8 cellular contexts compared by ENCODE assay signal in the genomic region with DNA sequence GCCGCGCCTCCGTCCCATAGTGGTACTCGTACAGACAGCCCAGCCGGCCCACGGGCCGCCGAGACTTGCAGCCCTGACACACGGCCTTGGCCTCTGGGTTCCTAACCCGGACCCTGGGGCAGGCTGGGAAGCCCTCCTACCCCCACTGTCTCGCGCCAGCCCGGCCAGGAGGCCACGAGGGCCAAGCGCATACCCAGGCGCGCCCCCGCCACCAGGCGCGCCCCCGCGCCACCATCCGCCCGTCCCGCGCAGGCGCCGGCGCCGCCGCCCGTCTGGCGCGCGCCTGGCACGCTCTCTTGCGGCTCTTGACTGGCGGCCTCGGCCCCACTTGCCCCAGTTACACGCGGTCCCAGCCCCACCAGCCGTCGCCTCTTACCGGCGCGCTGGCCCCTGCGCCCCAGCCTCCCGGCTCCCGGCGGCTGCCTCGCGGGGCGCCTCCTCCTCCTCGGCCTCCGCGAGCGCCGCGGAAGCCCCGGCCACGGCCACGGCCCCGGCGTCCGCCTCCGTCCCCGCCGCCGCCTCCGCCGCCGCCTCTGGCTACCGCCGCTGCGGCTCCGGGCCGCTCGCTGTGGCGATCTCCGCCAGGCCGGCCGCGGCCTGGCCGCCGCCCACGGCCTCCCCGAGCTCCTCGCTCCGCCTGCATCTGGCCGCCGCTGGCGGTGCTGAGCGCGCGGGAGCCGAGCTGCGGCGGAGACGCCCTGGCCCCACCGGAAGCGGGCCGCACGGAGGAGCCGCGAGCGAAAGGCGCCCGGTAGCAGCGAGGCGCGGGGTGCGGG. TPM values are rescaled to one million over a fixed set of nuclear protein-coding genes. Genes with fewer than 3 reads are reported as not detected.
DNase-seq lines count a peak whose midpoint lies in the region; ATAC-seq and TF ChIP-seq lines count a peak whose summit lies in the region.

No MANE protein-coding gene starts in this region.

- peak overlapping the region; percentile 99 for H3K27ac ChIP-seq in mesendoderm (ENCODE audit: low read depth, low read length)

- H3K4me3 Mint-ChIP-seq in CD14-positive monocyte, result peak overlapping the region; percentile 89 to 94
- peak overlapping the region; percentile 83 to 86 for H3K4me3 Mint-ChIP-seq in effector memory CD8-positive, alpha-beta T cell

- H3K4me1 Mint-ChIP-seq in CD14-positive monocyte, result peaks cover 17% of the 10 kb centered on the region
- H3K4me1 Mint-ChIP-seq in effector memory CD8-positive, alpha-beta T cell (ENCODE audit: low read depth in 2 of 2), result peaks cover 7 to 16% of the 10 kb centered on the region in 2 donors

- DNase-seq in CD14-positive monocyte (ENCODE audit: low spot score), result no peak
- peak; percentile 54 for DNase-seq in NCI-H82 treated with DMSO at 0.1 percent for 48 hours (lab: John Stamatoyannopoulos, UW; ENCODE audit: unreplicated experiment)
- DNase-seq in activated CD8-positive, alpha-beta memory T cell treated with anti-CD3 and anti-CD28 coated beads for 24 hours, result peak; percentile 91
- DNase-seq in effector memory CD8-positive, alpha-beta T cell, result peak; percentile 61 to 66 (median 62)
- peak; percentile 85 for DNase-seq in mesendoderm
- DNase-seq in stimulated activated CD8-positive, alpha-beta memory T cell treated with anti-CD3 and anti-CD28 coated beads, Interleukin-15, amount 100 ng/mL, for 1 hour (ENCODE audit: low read depth), result peak; percentile 28

- H2BK5ac ChIP-seq in mesendoderm (ENCODE audit: low read length), result peak overlapping the region; percentile 65

- H2BK15ac ChIP-seq in mesendoderm (replicated peaks; ENCODE audit: low read depth), result no peak overlapping the region

- H3K79me1 ChIP-seq in mesendoderm (ENCODE audit: low read length), result no peaks in the 10 kb centered on the region

- no peaks in the 10 kb centered on the region for H3K4me1 ChIP-seq in mesendoderm (ENCODE audit: control insufficient read depth, low read depth, low read length)

- peak overlapping the region; percentile 62 for H3K4me2 ChIP-seq in mesendoderm (ENCODE audit: low read length)

- ATAC-seq in GM19328 (IDR thresholded peaks at IDR 0.05; ENCODE audit: unreplicated experiment), result peak; percentile 70
- peak; percentile 65 for ATAC-seq in HG03457 (IDR thresholded peaks at IDR 0.05; ENCODE audit: unreplicated experiment)
- peak; percentile 88 for ATAC-seq in effector memory CD8-positive, alpha-beta T cell (replicated peaks)

- peak overlapping the region; percentile 88 for H3K9ac ChIP-seq in mesendoderm (ENCODE audit: low read length)

- intact Hi-C loops in CD14-positive monocyte (cut with micrococcal nuclease), result no loop called here

- H3K4me3 ChIP-seq in mesendoderm (ENCODE audit: low read length), result peak overlapping the region; percentile 66

- H3K36me3 Mint-ChIP-seq in CD14-positive monocyte, result no peaks in the 10 kb centered on the region
- H3K36me3 Mint-ChIP-seq in effector memory CD8-positive, alpha-beta T cell (ENCODE audit: insufficient read depth), result peaks cover 3% of the 10 kb centered on the region

- peak overlapping the region; percentile 59 for H3K23ac ChIP-seq in mesendoderm (ENCODE audit: low read length)

- no peak overlapping the region for H2BK120ac ChIP-seq in mesendoderm (ENCODE audit: low read depth, low read length)

- no peaks in the 10 kb centered on the region for H3K27me3 ChIP-seq in mesendoderm (ENCODE audit: insufficient read depth, low read length, poor library complexity)

- TF ChIP-seq CTCF in CD14-positive monocyte (IDR thresholded peaks at IDR 0.05), result no peak

- H3K79me2 ChIP-seq in mesendoderm (ENCODE audit: control insufficient read depth, insufficient read depth, low read length), result no peaks in the 10 kb centered on the region

- peak overlapping the region; percentile 87 for H3K4ac ChIP-seq in mesendoderm (ENCODE audit: low read depth, low read length)

- H3K36me3 ChIP-seq in mesendoderm (ENCODE audit: control insufficient read depth, insufficient read depth, low read length), result no peaks in the 10 kb centered on the region

- peak overlapping the region; percentile 99 for H3K18ac ChIP-seq in mesendoderm (ENCODE audit: low read length)

- H4K8ac ChIP-seq in mesendoderm (ENCODE audit: low read depth, low read length), result peak overlapping the region; percentile 69

- H3K56ac ChIP-seq in mesendoderm (ENCODE audit: low read length), result peak overlapping the region; percentile 96

- H3K27me3 Mint-ChIP-seq in CD14-positive monocyte (ENCODE audit: low read depth in 3 of 3), result peaks cover 2 to 5% (median 5%) of the 10 kb centered on the region in 3 donors
- H3K27me3 Mint-ChIP-seq in effector memory CD8-positive, alpha-beta T cell, result no peaks in the 10 kb centered on the region

- no peak overlapping the region for H2AK5ac ChIP-seq in mesendoderm (ENCODE audit: low read length)

- no CpG with 5 or more reads among the region's 112 CpGs for WGBS in mesendoderm (ENCODE audit: extremely low coverage, insufficient coverage, low lambda C conversion rate)

- no peak overlapping the region for H4K5ac ChIP-seq in mesendoderm (ENCODE audit: low read length)

- H3K27ac Mint-ChIP-seq in CD14-positive monocyte, result peak overlapping the region in 4 of 7 donors; percentile 55 to 73 (median 62)
- H3K27ac Mint-ChIP-seq in effector memory CD8-positive, alpha-beta T cell, result peak overlapping the region; percentile 88 to 90

- H3K9me3 Mint-ChIP-seq in CD14-positive monocyte, result peaks cover 0 to 4% (median 0%) of the 10 kb centered on the region in 7 donors
- H3K9me3 Mint-ChIP-seq in effector memory CD8-positive, alpha-beta T cell, result no peaks in the 10 kb centered on the region

RNA-seq across cellular contexts. Expression of gene AVEN, which starts 0.4 kb away (rescaled TPM):
- polyA plus RNA-seq in CD14-positive monocyte, result 1 to 10 TPM; 3.4 to 4.8 TPM
- polyA plus RNA-seq in mesendoderm (2013, experiment 1 of 2), result 10.1 TPM
- polyA plus RNA-seq in mesendoderm (2013, experiment 2 of 2), result 10.4 TPM
